15 cellular contexts compared by ENCODE assay signal in the genomic region with DNA sequence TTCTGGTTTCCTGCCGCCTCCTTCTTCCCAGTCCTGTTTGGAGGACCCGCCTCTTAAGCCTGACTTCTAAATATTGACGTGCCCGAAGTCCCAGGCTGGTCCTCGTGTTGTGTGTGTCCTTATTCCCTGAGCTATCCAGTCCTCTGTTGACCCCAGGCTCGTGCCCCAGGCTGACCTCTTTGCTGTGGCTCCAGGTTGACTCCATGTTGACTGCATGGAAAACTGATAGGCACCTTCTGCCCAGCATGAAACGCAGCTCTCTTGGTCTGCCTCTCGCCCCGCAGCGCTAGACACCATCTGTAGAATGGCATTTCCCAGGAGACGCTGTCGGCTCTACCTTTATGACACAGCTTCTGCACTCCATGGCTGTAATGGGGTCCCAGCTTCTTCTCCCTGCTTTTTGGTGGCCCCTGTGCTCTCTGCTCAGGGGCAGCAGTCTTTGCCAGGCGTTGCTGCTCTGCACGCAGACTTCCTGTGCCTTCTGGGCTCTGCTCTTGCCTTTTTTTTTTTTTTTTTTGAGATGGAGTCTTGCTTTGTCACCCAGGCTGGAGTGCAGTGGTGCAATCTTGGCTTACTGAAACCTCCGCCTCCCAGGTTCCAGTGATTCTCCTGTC. TPM values are rescaled to one million over a fixed set of nuclear protein-coding genes. Genes with fewer than 3 reads are reported as not detected.
DNase-seq lines count a peak whose midpoint lies in the region; ATAC-seq lines count a peak whose summit lies in the region.
"Had no signal": no experiment of that assay in that cellular context is flagged by ENCODE, and none has a peak within 500 bp of the region (broad histone marks: within the 10 kb centered on the region; RNA-seq: fewer than 3 reads in every experiment).

No MANE protein-coding gene starts in this region.

- POLR2A ChIA-PET in T-cell (lab: Charles Lee) = no interaction called here

- 95% methylated on average over 15 of the region's 15 CpGs for WGBS in mesenchymal stem cell
- WGBS in thymus = 40% methylated on average over 15 of the region's 15 CpGs

- no peak overlapping the region for H2BK120ac ChIP-seq in mesenchymal stem cell (ENCODE audit: low read depth, low read length)

- H3K9ac ChIP-seq in mesenchymal stem cell (ENCODE audit: low read length) = no peak overlapping the region

- H3K27ac ChIP-seq in mesenchymal stem cell (ENCODE audit: low read length, poor library complexity, severe bottlenecking) (no peak overlapping the region), thymus (ENCODE audit: low read depth) (peak overlapping the region; percentile 49)
- H3K27ac ChIP-seq: epithelial cell of prostate, RWPE1 had no signal

- no peak overlapping the region for H3K4me2 ChIP-seq in mesenchymal stem cell (ENCODE audit: low read length, poor library complexity, severe bottlenecking)

- intact Hi-C loops in activated naive CD4-positive, alpha-beta T cell treated with anti-CD3 and anti-CD28 coated beads for 36 hours (cut with micrococcal nuclease) = no loop called here

- no peaks in the 10 kb centered on the region for H3K27me3 Mint-ChIP-seq in activated naive CD4-positive, alpha-beta T cell treated with anti-CD3 and anti-CD28 coated beads for 36 hours (ENCODE audit: low read depth)
- no peaks in the 10 kb centered on the region for H3K27me3 Mint-ChIP-seq in T-cell

- no peak overlapping the region for H2BK12ac ChIP-seq in mesenchymal stem cell (ENCODE audit: low read length in 2 of 2)

- no peak overlapping the region for H3K18ac ChIP-seq in mesenchymal stem cell (ENCODE audit: low read depth in 1 of 2, low read length in 2 of 2)

- peak overlapping the region; percentile 5 for H3K4me3 Mint-ChIP-seq in activated naive CD4-positive, alpha-beta T cell treated with anti-CD3 and anti-CD28 coated beads for 36 hours
- H3K4me3 Mint-ChIP-seq in T-cell = peak overlapping the region; percentile 18 to 72 (median 51)

- DNase-seq in activated naive CD4-positive, alpha-beta T cell treated with anti-CD3 and anti-CD28 coated beads for 36 hours = no peak
- no peak for DNase-seq in activated naive CD4-positive, alpha-beta T cell treated with Interleukin-2 at 50 U/mL for 16 hours
- DNase-seq in T-cell (peak in 2 of 34 experiments; percentile 7 to 11), mesenchymal stem cell (no peak), NCI-H1436 treated with DMSO at 0.1 percent for 48 hours (lab: John Stamatoyannopoulos, UW) (no peak)
- no peak for DNase-seq in stimulated activated CD4-positive, alpha-beta T cell treated with anti-CD3 and anti-CD28 coated beads, Interleukin-15, amount 100 ng/mL, for 24 hours
- DNase-seq: ACHN; activated T-cell treated with anti-CD3 and anti-CD28 coated beads, Interleukin-2, amount 50 U/mL, for 72 hours; NCI-H2081 treated with DMSO at 0.1 percent for 48 hours; NCI-H774 had no signal

- H3K23ac ChIP-seq in mesenchymal stem cell (ENCODE audit: low read length in 2 of 2) = no peak overlapping the region

- H3K4me1 Mint-ChIP-seq in activated naive CD4-positive, alpha-beta T cell treated with anti-CD3 and anti-CD28 coated beads for 36 hours (ENCODE audit: low read depth) = peaks cover 52% of the 10 kb centered on the region
- peaks cover 51 to 58% (median 53%) of the 10 kb centered on the region in 3 donors for H3K4me1 Mint-ChIP-seq in T-cell

- H4K91ac ChIP-seq in mesenchymal stem cell (ENCODE audit: low read length) = no peak overlapping the region

- H3K9me3 ChIP-seq in mesenchymal stem cell (ENCODE audit: control insufficient read depth, low read length) = no peaks in the 10 kb centered on the region
- H3K9me3 ChIP-seq in thymus (ENCODE audit: control insufficient read depth) = peaks cover 1% of the 10 kb centered on the region

- H3K14ac ChIP-seq in mesenchymal stem cell (ENCODE audit: low read length in 2 of 2) = no peak overlapping the region

- H3K4me1 ChIP-seq in mesenchymal stem cell (ENCODE audit: control insufficient read depth, insufficient read depth, low read depth, low read length) (no peaks in the 10 kb centered on the region), thymus (ENCODE audit: control insufficient read depth, insufficient read depth, low read length) (peaks cover 10% of the 10 kb centered on the region)

- H3K4me3 ChIP-seq in mesenchymal stem cell (ENCODE audit: insufficient read depth in 1 of 2, low read depth in 1 of 2, low read length in 2 of 2) (no peak overlapping the region), thymus (ENCODE audit: low read length) (no peak overlapping the region)
- H3K4me3 ChIP-seq: skin epidermis had no signal

- H3K36me3 Mint-ChIP-seq in activated naive CD4-positive, alpha-beta T cell treated with anti-CD3 and anti-CD28 coated beads for 36 hours (ENCODE audit: low read depth) = peaks cover 17% of the 10 kb centered on the region
- peaks cover 38% of the 10 kb centered on the region for H3K36me3 Mint-ChIP-seq in T-cell

- no peak overlapping the region for H2AK5ac ChIP-seq in mesenchymal stem cell (ENCODE audit: low read length, severe bottlenecking)

- H3K4ac ChIP-seq in mesenchymal stem cell (ENCODE audit: low read depth in 1 of 2, low read length in 2 of 2) = no peak overlapping the region

- no peak overlapping the region for H2BK15ac ChIP-seq in mesenchymal stem cell (ENCODE audit: low read depth, poor library complexity, severe bottlenecking)

- no peak overlapping the region for H2BK5ac ChIP-seq in mesenchymal stem cell (ENCODE audit: low read depth, low read length, poor library complexity, severe bottlenecking)

- peaks cover 25% of the 10 kb centered on the region in 2 experiments for H3K36me3 ChIP-seq in mesenchymal stem cell (ENCODE audit: control insufficient read depth in 1 of 2, insufficient read depth in 2 of 2, low read depth in 1 of 2, low read length in 2 of 2)
- peaks cover 27% of the 10 kb centered on the region for H3K36me3 ChIP-seq in thymus (ENCODE audit: control insufficient read depth, insufficient read depth)

- ATAC-seq in T-cell (replicated peaks in 1 of 4) = peak in 3 of 4 experiments; percentile 27 to 69 (median 68)
- ATAC-seq in HG03432 (IDR thresholded peaks at IDR 0.05; ENCODE audit: unreplicated experiment) = no peak

- CTCF ChIA-PET in activated naive CD4-positive, alpha-beta T cell treated with anti-CD3 and anti-CD28 coated beads for 36 hours (lab: Charles Lee) = no interaction called here
- CTCF ChIA-PET in T-cell (lab: Charles Lee) = no interaction called here

- H3K27ac Mint-ChIP-seq in activated naive CD4-positive, alpha-beta T cell treated with anti-CD3 and anti-CD28 coated beads for 36 hours = no peak overlapping the region
- H3K27ac Mint-ChIP-seq in T-cell = peak overlapping the region; percentile 52 to 76
- H3K27ac Mint-ChIP-seq: activated T-cell treated with anti-CD3 and anti-CD28 coated beads, Interleukin-2, amount 50 U/mL, for 72 hours had no signal

- H4K8ac ChIP-seq in mesenchymal stem cell (ENCODE audit: low read length) = peak overlapping the region; percentile 24

- no peak overlapping the region for H2AFZ ChIP-seq in mesenchymal stem cell (ENCODE audit: low read depth, low read length)

- no peaks in the 10 kb centered on the region for H3K9me3 Mint-ChIP-seq in activated naive CD4-positive, alpha-beta T cell treated with anti-CD3 and anti-CD28 coated beads for 36 hours
- H3K9me3 Mint-ChIP-seq in T-cell = no peaks in the 10 kb centered on the region
- H3K9me3 Mint-ChIP-seq: activated T-cell treated with anti-CD3 and anti-CD28 coated beads, Interleukin-2, amount 50 U/mL, for 72 hours had no signal

- H3K79me1 ChIP-seq in mesenchymal stem cell (replicated peaks; ENCODE audit: low read length, poor library complexity, severe bottlenecking) = peaks cover 17% of the 10 kb centered on the region

- H3K27me3 ChIP-seq in mesenchymal stem cell (ENCODE audit: control insufficient read depth in 1 of 2, insufficient read depth in 1 of 2, low read length in 2 of 2) (no peaks in the 10 kb centered on the region), thymus (ENCODE audit: control insufficient read depth, insufficient read depth) (no peaks in the 10 kb centered on the region)

RNA-seq across cellular contexts. Expression of a gene that starts 28.4 kb away (rescaled TPM):
- total RNA-seq in activated naive CD4-positive, alpha-beta T cell treated with anti-CD3 and anti-CD28 coated beads for 36 hours = 10 to 100 TPM; 57.9 to 59.0 TPM
- 100 to 1,000 TPM; 113 to 124 (median 121) TPM for total RNA-seq in T-cell
- 26.1 TPM for polyA plus RNA-seq in mesenchymal stem cell (2013, experiment 1 of 2)
- polyA plus RNA-seq in mesenchymal stem cell (2013, experiment 2 of 2) = 24.7 TPM
- 56.9 TPM for polyA plus RNA-seq in thymus

RNA-seq across cellular contexts. Expression of a gene that starts 41.7 kb away (rescaled TPM):
- 10 to 100 TPM; 19.1 to 21.4 TPM for total RNA-seq in activated naive CD4-positive, alpha-beta T cell treated with anti-CD3 and anti-CD28 coated beads for 36 hours
- total RNA-seq in T-cell = 100 to 1,000 TPM in 3 of 5 donors, 10 to 100 TPM in 2; 54.7 to 123 (median 103) TPM
- polyA plus RNA-seq in mesenchymal stem cell (2013, experiment 1 of 2) = 18.4 TPM
- 19.8 TPM for polyA plus RNA-seq in mesenchymal stem cell (2013, experiment 2 of 2)
- 109 TPM for polyA plus RNA-seq in thymus

RNA-seq across cellular contexts. Expression of a gene that starts 56.9 kb away (rescaled TPM):
- total RNA-seq in activated naive CD4-positive, alpha-beta T cell treated with anti-CD3 and anti-CD28 coated beads for 36 hours = 10 to 100 TPM; 50.9 to 52.5 TPM
- total RNA-seq in T-cell = 10 to 100 TPM; 18.7 to 42.0 (median 33.3) TPM
- 13.6 TPM for polyA plus RNA-seq in mesenchymal stem cell (2013, experiment 1 of 2)
- polyA plus RNA-seq in mesenchymal stem cell (2013, experiment 2 of 2) = 13.2 TPM
- polyA plus RNA-seq in thymus = 20.7 TPM
